In genomic region chr5:128782446-128782845, GRCh38 we compare ENCODE assay signal across 8 cellular contexts.
DNase-seq lines count a peak whose midpoint lies in the region; ATAC-seq and TF ChIP-seq lines count a peak whose summit lies in the region.

No MANE protein-coding gene starts in this region.

- H3K18ac ChIP-seq in mesenchymal stem cell (ENCODE audit: low read depth in 1 of 2, low read length in 2 of 2): no peak overlapping the region

- H3K4me3 ChIP-seq in A673 (ENCODE audit: low read depth, low read length, poor library complexity, severe bottlenecking) (no peak overlapping the region), mesenchymal stem cell (ENCODE audit: insufficient read depth in 1 of 2, low read depth in 1 of 2, low read length in 2 of 2) (no peak overlapping the region)

- H2BK15ac ChIP-seq in mesenchymal stem cell (ENCODE audit: low read depth, poor library complexity, severe bottlenecking): no peak overlapping the region

- no peak overlapping the region for H4K91ac ChIP-seq in mesenchymal stem cell (ENCODE audit: low read length)

- no peak overlapping the region for H3K14ac ChIP-seq in mesenchymal stem cell (ENCODE audit: low read length in 2 of 2)

- POLR2A ChIA-PET in A673 (lab: Charles Lee; ENCODE audit: low non-redundant PET): no interaction called here
- POLR2A ChIA-PET in GM10248 (lab: Yijun Ruan, JAX): no interaction called here

- H3K79me1 ChIP-seq in mesenchymal stem cell (replicated peaks; ENCODE audit: low read length, poor library complexity, severe bottlenecking): no peaks in the 10 kb centered on the region

- TF ChIP-seq CTCF in A673 (conservative IDR thresholded peaks at IDR 0.05; ENCODE audit: low read depth, low read length) (no peak), GM10248 (IDR thresholded peaks at IDR 0.05; ENCODE audit: control extremely low read depth, extremely low read depth, low read depth, missing control alignments) (no peak)

- H2BK12ac ChIP-seq in mesenchymal stem cell (ENCODE audit: low read length in 2 of 2): no peak overlapping the region

- H2BK120ac ChIP-seq in mesenchymal stem cell (ENCODE audit: low read depth, low read length): no peak overlapping the region

- H4K8ac ChIP-seq in mesenchymal stem cell (ENCODE audit: low read length): no peak overlapping the region

- no peak overlapping the region for H3K27ac ChIP-seq in A673 (ENCODE audit: low read depth, low read length, poor library complexity, severe bottlenecking)
- no peak overlapping the region for H3K27ac ChIP-seq in mesenchymal stem cell (ENCODE audit: low read length, poor library complexity, severe bottlenecking)

- CTCF ChIA-PET in A673 (lab: Charles Lee) (no interaction called here), GM10248 (lab: Yijun Ruan, JAX) (interaction anchor here (1.0 kb wide), 1 partner anchor 16 kb away, joined by 3 read pairs; no protein-coding TSS in a partner anchor)

- no TSS peak for BruUV-seq in A673 (replicated peaks; lab: Mats Ljungman, UMichigan)

- H3K23ac ChIP-seq in mesenchymal stem cell (ENCODE audit: low read length in 2 of 2): no peak overlapping the region

- H3K4me1 ChIP-seq in A673 (ENCODE audit: insufficient read depth, low read length, poor library complexity, severe bottlenecking): no peaks in the 10 kb centered on the region
- H3K4me1 ChIP-seq in mesenchymal stem cell (ENCODE audit: control insufficient read depth, insufficient read depth, low read depth, low read length): no peaks in the 10 kb centered on the region

- peak; percentile 19 for DNase-seq in A673 (ENCODE audit: low spot score)
- peak; percentile 74 for DNase-seq in LoVo (ENCODE audit: low spot score)
- peak; percentile 81 to 96 for DNase-seq in dermis microvascular lymphatic vessel endothelial cell (ENCODE audit: low read depth in 2 of 2)
- peak; percentile 23 for DNase-seq in mesenchymal stem cell
- DNase-seq in NCI-H1048 (lab: John Stamatoyannopoulos, UW): no peak
- no peak for DNase-seq in GM10248 (ENCODE audit: extremely low spot score)
- DNase-seq in stimulated activated naive CD8-positive, alpha-beta T cell treated with anti-CD3 and anti-CD28 coated beads, Interleukin-15, Interleukin-2, amounts not matched to agents 100 U/mL and 50 U/mL, for 24 hours: no peak

- no peaks in the 10 kb centered on the region for H3K9me3 ChIP-seq in A673 (ENCODE audit: low read depth, low read length, poor library complexity, severe bottlenecking)
- no peaks in the 10 kb centered on the region for H3K9me3 ChIP-seq in mesenchymal stem cell (ENCODE audit: control insufficient read depth, low read length)

- H2BK5ac ChIP-seq in mesenchymal stem cell (ENCODE audit: low read depth, low read length, poor library complexity, severe bottlenecking): no peak overlapping the region

- intact Hi-C loops in A673 (cut with micrococcal nuclease; ENCODE audit: unreplicated experiment): no loop called here

- H3K36me3 ChIP-seq in A673 (ENCODE audit: insufficient read depth, low read length, poor library complexity, severe bottlenecking) (no peaks in the 10 kb centered on the region), mesenchymal stem cell (ENCODE audit: control insufficient read depth in 1 of 2, insufficient read depth in 2 of 2, low read depth in 1 of 2, low read length in 2 of 2) (no peaks in the 10 kb centered on the region)

- H3K4ac ChIP-seq in mesenchymal stem cell (ENCODE audit: low read depth in 1 of 2, low read length in 2 of 2): no peak overlapping the region

- H2AK5ac ChIP-seq in mesenchymal stem cell (ENCODE audit: low read length, severe bottlenecking): no peak overlapping the region

- no peak for ATAC-seq in GM18867 (IDR thresholded peaks at IDR 0.05; ENCODE audit: unreplicated experiment)
- ATAC-seq in stimulated activated naive CD8-positive, alpha-beta T cell treated with anti-CD3 and anti-CD28 coated beads, Interleukin-15, Interleukin-2, amounts not matched to agents 100 U/mL and 50 U/mL, for 24 hours: no peak

- no peak overlapping the region for H2AFZ ChIP-seq in mesenchymal stem cell (ENCODE audit: low read depth, low read length)

- H3K4me2 ChIP-seq in mesenchymal stem cell (ENCODE audit: low read length, poor library complexity, severe bottlenecking): no peak overlapping the region

- no peaks in the 10 kb centered on the region for H3K27me3 ChIP-seq in A673 (replicated peaks; ENCODE audit: insufficient read depth, low read depth, low read length, poor library complexity)
- no peaks in the 10 kb centered on the region for H3K27me3 ChIP-seq in mesenchymal stem cell (ENCODE audit: control insufficient read depth in 1 of 2, insufficient read depth in 1 of 2, low read length in 2 of 2)

- 88% methylated on average over 4 of the region's 4 CpGs for WGBS in mesenchymal stem cell

- H3K9ac ChIP-seq in mesenchymal stem cell (ENCODE audit: low read length): peak overlapping the region; percentile 33

Comparison
In these comparisons a context has a peak if more than half of its experiments do, and no peak if none do; other contexts are left out.
1. DNase-seq: peak in A673 (single experiment), LoVo (single experiment), dermis microvascular lymphatic vessel endothelial cell (2 of 2) and mesenchymal stem cell (single experiment); none in NCI-H1048 (single experiment), GM10248 (single experiment) and stimulated activated naive CD8-positive, alpha-beta T cell treated with anti-CD3 and anti-CD28 coated beads, Interleukin-15, Interleukin-2, amounts not matched to agents 100 U/mL and 50 U/mL, for 24 hours (single experiment).